2 cellular contexts compared by ENCODE assay signal in genomic region chr5:131877873-131878272, GRCh38.
TF ChIP-seq lines count a peak whose summit lies in the region.

No MANE protein-coding gene starts in this region.

TF ChIP-seq in HepG2, 621 proteins besides CTCF, POLR2A, EP300 and RAD21:
- TF ChIP-seq ZFP91 (CRISPR knock-in tag; IDR thresholded peaks at IDR 0.05; ENCODE audit: borderline replicate concordance) = no peak
- no peak for TF ChIP-seq FOXM1 (CRISPR knock-in tag; IDR thresholded peaks at IDR 0.05)
- no peak for TF ChIP-seq REL (CRISPR knock-in tag; conservative IDR thresholded peaks at IDR 0.05)
- TF ChIP-seq AGO2 (optimal IDR thresholded peaks at IDR 0.05; ENCODE audit: low read depth, low read length) = no peak
- TF ChIP-seq ZNF407 (CRISPR knock-in tag; IDR thresholded peaks at IDR 0.05; ENCODE audit: not compliant biosample characterization) = no peak
- TF ChIP-seq CREBL2 (CRISPR knock-in tag; IDR thresholded peaks at IDR 0.05; ENCODE audit: borderline replicate concordance) = no peak
- TF ChIP-seq RELA (CRISPR knock-in tag; IDR thresholded peaks at IDR 0.05) = no peak

TF ChIP-seq in WTC11, 78 proteins besides CTCF, POLR2A, EP300 and RAD21 (continued from another document):
- no peak for TF ChIP-seq AR (CRISPR knock-in tag; IDR thresholded peaks at IDR 0.05)
- TF ChIP-seq NR2C2 (CRISPR knock-in tag; IDR thresholded peaks at IDR 0.05) = no peak
- no peak for TF ChIP-seq MAX (CRISPR knock-in tag; IDR thresholded peaks at IDR 0.05)
- TF ChIP-seq CDX4 (CRISPR knock-in tag; IDR thresholded peaks at IDR 0.05; ENCODE audit: borderline replicate concordance) = no peak
- TF ChIP-seq ERG (CRISPR knock-in tag; IDR thresholded peaks at IDR 0.05) = no peak
- TF ChIP-seq MLX (CRISPR knock-in tag; IDR thresholded peaks at IDR 0.05) = no peak
- no peak for TF ChIP-seq NR1H2 (CRISPR knock-in tag; IDR thresholded peaks at IDR 0.05)
- TF ChIP-seq MYBL2 (CRISPR knock-in tag; IDR thresholded peaks at IDR 0.05) = no peak
- TF ChIP-seq USF2 (CRISPR knock-in tag; IDR thresholded peaks at IDR 0.05) = no peak
